ENCODE assay signal across 8 cellular contexts in genomic region chr6:166382933-166383816, GRCh38. TPM values are rescaled to one million over a fixed set of nuclear protein-coding genes. Genes with fewer than 3 reads are reported as not detected.
A peak's percentile ranks its signal among the peaks of the same experiment; 100 is the strongest.
DNase-seq lines count a peak whose midpoint lies in the region; ATAC-seq and TF ChIP-seq lines count a peak whose summit lies in the region.

TSS of gene MPC1 (minus strand) at chr6:166382940. CDS start at chr6:166382876, 64 bp downstream.

- H3K9me3 ChIP-seq in mononuclear cell (ENCODE audit: low read depth, low read length), result no peaks in the 10 kb centered on the region

- peak; percentile 83 for ATAC-seq in GM21619 (IDR thresholded peaks at IDR 0.05; ENCODE audit: unreplicated experiment)

- no peak for TF ChIP-seq EP300 in Ishikawa (IDR thresholded peaks at IDR 0.05; ENCODE audit: borderline replicate concordance)

- H3K4me3 ChIP-seq in epithelial cell of esophagus (ENCODE audit: low read length) (peak within 1 kb of the TSS; percentile 71), mononuclear cell (ENCODE audit: low read length) (peak within 1 kb of the TSS; percentile 83)

- DNase-seq in DMS153 (lab: John Stamatoyannopoulos, UW) (peak; percentile 92), OCI-M2 (lab: John Stamatoyannopoulos, UW; ENCODE audit: unreplicated experiment) (peak; percentile 48), activated T-cell treated with anti-CD3 and anti-CD28 coated beads for 4 hours (peak; percentile 89), epithelial cell of esophagus (ENCODE audit: low read depth) (peak; percentile 98)
- peak; percentile 90 to 95 for DNase-seq in stimulated activated CD8-positive, alpha-beta memory T cell treated with anti-CD3 and anti-CD28 coated beads, Interleukin-2, amount 100 ng/mL, for 48 hours (ENCODE audit: low read depth in 2 of 2)

- TF ChIP-seq RAD21 in Ishikawa (IDR thresholded peaks at IDR 0.05; ENCODE audit: low read depth), result no peak

- H3K4me1 ChIP-seq in mononuclear cell (ENCODE audit: insufficient read depth, low read length), result peaks cover 21% of the 10 kb centered on the region

- TF ChIP-seq CTCF in epithelial cell of esophagus (IDR thresholded peaks at IDR 0.05; ENCODE audit: insufficient read depth, low read depth, low read length, missing control alignments), result no peak

- no peaks in the 10 kb centered on the region for H3K27me3 ChIP-seq in mononuclear cell (ENCODE audit: insufficient read depth, low read length)

TF ChIP-seq in Ishikawa, 13 proteins besides CTCF, POLR2A, EP300 and RAD21:
- peak; percentile 33 for TF ChIP-seq EGR1 (IDR thresholded peaks at IDR 0.05)
- TF ChIP-seq REST (IDR thresholded peaks at IDR 0.05; ENCODE audit: low read depth), result no peak
- TF ChIP-seq CREB1 (IDR thresholded peaks at IDR 0.05; ENCODE audit: low read depth), result no peak
- TF ChIP-seq NFIC (IDR thresholded peaks at IDR 0.05), result peak; percentile 74; the same call in 1 of the 2 replicates
- peak; percentile 37; the same call in 1 of the 2 replicates for TF ChIP-seq ZBTB7A (IDR thresholded peaks at IDR 0.05; ENCODE audit: low read depth)
- TF ChIP-seq YY1 (IDR thresholded peaks at IDR 0.05; ENCODE audit: low read depth), result no peak
- TF ChIP-seq USF1 (IDR thresholded peaks at IDR 0.05), result 0 out of 2 replicates have a peak, but pooled peaks have one; percentile 28
- no peak for TF ChIP-seq FOXM1 (IDR thresholded peaks at IDR 0.05; ENCODE audit: borderline replicate concordance, low read depth)
- no peak; the same call in 1 of the 2 replicates for TF ChIP-seq TEAD4 (IDR thresholded peaks at IDR 0.05)
- TF ChIP-seq CEBPB (IDR thresholded peaks at IDR 0.05), result no peak
- peak; percentile 61; the same call in 1 of the 2 replicates for TF ChIP-seq TCF12 (IDR thresholded peaks at IDR 0.05; ENCODE audit: low read depth)
- TF ChIP-seq TAF1 (IDR thresholded peaks at IDR 0.05; ENCODE audit: low read depth), result peak; percentile 67; the same call in 1 of the 2 replicates
- peak; percentile 61 for TF ChIP-seq MAX (IDR thresholded peaks at IDR 0.05)

RNA-seq across cellular contexts. Expression of gene MPC1, which starts in this region (rescaled TPM):
- total RNA-seq in mononuclear cell, result 18.4 TPM

Comparison
In these comparisons a context has a peak if more than half of its experiments do, and no peak if none do; other contexts are left out.
1. Peak in every context shown above with its lines: DNase-seq, ATAC-seq and H3K4me3 ChIP-seq.
2. DNase-seq: peak in every context shown above with its lines; median percentile 98 in epithelial cell of esophagus; 92 in stimulated activated CD8-positive, alpha-beta memory T cell treated with anti-CD3 and anti-CD28 coated beads, Interleukin-2, amount 100 ng/mL, for 48 hours; 92 in DMS153; 89 in activated T-cell treated with anti-CD3 and anti-CD28 coated beads for 4 hours; 48 in OCI-M2.